Comparison of ENCODE assay signal across 17 cellular contexts in the genomic region with DNA sequence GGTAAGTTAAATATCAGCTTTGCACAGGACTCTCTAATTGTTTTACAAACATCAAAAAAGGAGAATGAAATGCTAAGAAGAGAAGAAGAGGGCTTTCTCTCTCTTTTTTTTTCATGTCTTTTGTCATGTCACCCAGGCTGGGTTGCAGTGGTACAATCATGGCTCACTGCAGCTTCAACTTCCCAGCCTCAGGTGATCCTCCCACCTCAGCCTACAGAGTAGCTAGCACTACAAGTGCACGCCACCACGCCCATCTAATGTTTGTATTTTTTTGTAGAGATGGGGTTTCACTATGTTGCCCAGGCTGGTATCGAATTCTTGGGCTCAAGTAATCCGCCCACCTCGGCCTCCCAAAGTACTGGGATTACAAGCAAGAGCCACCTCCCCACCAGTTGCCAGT. TPM values are rescaled to one million over a fixed set of nuclear protein-coding genes. Genes with fewer than 3 reads are reported as not detected.
A peak's percentile ranks its signal among the peaks of the same experiment; 100 is the strongest.
DNase-seq lines count a peak whose midpoint lies in the region; ATAC-seq, FAIRE-seq and TF ChIP-seq lines count a peak whose summit lies in the region.
"Had no signal": no experiment of that assay in that cellular context is flagged by ENCODE, and none has a peak within 500 bp of the region (broad histone marks: within the 10 kb centered on the region; RNA-seq: fewer than 3 reads in every experiment).

No MANE protein-coding gene starts in this region.

- TF ChIP-seq CTCF in DND-41 (IDR thresholded peaks at IDR 0.05; ENCODE audit: borderline replicate concordance, extremely low read depth, low read length, poor library complexity, severe bottlenecking): no peak
- no peak for TF ChIP-seq CTCF in neural crest cell (conservative IDR thresholded peaks at IDR 0.05)

- peaks cover 23% of the 10 kb centered on the region for H4K20me1 ChIP-seq in DND-41 (ENCODE audit: insufficient read depth, low read length)

- H3K27me3 ChIP-seq in DND-41 (ENCODE audit: insufficient read depth, low read length, poor library complexity): no peaks in the 10 kb centered on the region
- H3K27me3 ChIP-seq: BE2C had no signal

- peaks cover 7% of the 10 kb centered on the region for H3K9me3 Mint-ChIP-seq in activated naive CD4-positive, alpha-beta T cell treated with anti-CD3 and anti-CD28 coated beads, Interleukin-2, amount 50 U/mL, for 24 hours
- H3K9me3 Mint-ChIP-seq in activated naive CD8-positive, alpha-beta T cell (ENCODE audit: low read depth): no peaks in the 10 kb centered on the region
- peaks cover 2% of the 10 kb centered on the region for H3K9me3 Mint-ChIP-seq in neural crest cell

- H3K27me3 Mint-ChIP-seq in activated naive CD4-positive, alpha-beta T cell treated with anti-CD3 and anti-CD28 coated beads, Interleukin-2, amount 50 U/mL, for 24 hours: no peaks in the 10 kb centered on the region
- H3K27me3 Mint-ChIP-seq in activated naive CD8-positive, alpha-beta T cell: no peaks in the 10 kb centered on the region
- H3K27me3 Mint-ChIP-seq in neural crest cell (ENCODE audit: low read depth): no peaks in the 10 kb centered on the region

- 0 out of 2 replicates have a peak overlapping the region, but pooled peaks have one; percentile 13 for H3K27ac ChIP-seq in DND-41 (ENCODE audit: low read length)
- H3K27ac ChIP-seq: HL-60 had no signal

- H2AFZ ChIP-seq in DND-41 (ENCODE audit: low read depth, low read length): no peak overlapping the region

- no peak for ATAC-seq in DND-41 (ENCODE audit: insufficient read depth, low read depth)
- ATAC-seq in HG03196 (IDR thresholded peaks at IDR 0.05; ENCODE audit: unreplicated experiment): no peak

- peaks cover 10% of the 10 kb centered on the region for H3K36me3 ChIP-seq in DND-41 (ENCODE audit: insufficient read depth, low read length)

- H3K79me2 ChIP-seq in DND-41 (ENCODE audit: insufficient read depth, low read length): peaks cover 98% of the 10 kb centered on the region

- no peak overlapping the region for H3K4me3 ChIP-seq in DND-41 (ENCODE audit: low read depth in 1 of 2, low read length in 2 of 2)

- H3K4me3 Mint-ChIP-seq in activated naive CD4-positive, alpha-beta T cell treated with anti-CD3 and anti-CD28 coated beads, Interleukin-2, amount 50 U/mL, for 24 hours: no peak overlapping the region
- H3K4me3 Mint-ChIP-seq in activated naive CD8-positive, alpha-beta T cell: no peak overlapping the region
- H3K4me3 Mint-ChIP-seq in neural crest cell: no peak overlapping the region

- no peak for DNase-seq in activated naive CD4-positive, alpha-beta T cell treated with anti-CD3 and anti-CD28 coated beads, Interleukin-2, amount 50 U/mL, for 16 hours
- DNase-seq in DND-41 (no peak), neural crest cell (ENCODE audit: low read depth, low spot score) (no peak), NCI-H1436 treated with DMSO at 0.1 percent for 48 hours (lab: John Stamatoyannopoulos, UW) (no peak), urothelium cell line (ENCODE audit: low spot score) (no peak)
- DNase-seq: BE2C, Caco-2, HCEC 1CT, NCI-H1436, NCI-H2081, NCI-H226, NCI-H526 treated with DMSO at 0.1 percent for 48 hours, SIG-M5 had no signal

- H3K9ac ChIP-seq in DND-41 (ENCODE audit: low read depth, low read length): no peak overlapping the region

- peaks cover 38% of the 10 kb centered on the region for H3K4me1 ChIP-seq in DND-41 (ENCODE audit: insufficient read depth, low read length)

- peaks cover 19% of the 10 kb centered on the region for H3K36me3 Mint-ChIP-seq in activated naive CD4-positive, alpha-beta T cell treated with anti-CD3 and anti-CD28 coated beads, Interleukin-2, amount 50 U/mL, for 24 hours
- H3K36me3 Mint-ChIP-seq in activated naive CD8-positive, alpha-beta T cell: peaks cover 8% of the 10 kb centered on the region
- H3K36me3 Mint-ChIP-seq in neural crest cell (ENCODE audit: low read depth): peaks cover 10% of the 10 kb centered on the region

- peak overlapping the region; percentile 80 for H3K27ac Mint-ChIP-seq in activated naive CD4-positive, alpha-beta T cell treated with anti-CD3 and anti-CD28 coated beads, Interleukin-2, amount 50 U/mL, for 24 hours
- peak overlapping the region; percentile 51 for H3K27ac Mint-ChIP-seq in activated naive CD8-positive, alpha-beta T cell
- H3K27ac Mint-ChIP-seq in neural crest cell (ENCODE audit: unreplicated experiment): peak overlapping the region; percentile 88

- no peak for FAIRE-seq in urothelium cell line (lab: Jason Lieb, UNC)

- H3K4me2 ChIP-seq in DND-41 (ENCODE audit: insufficient read depth, low read length): no peak overlapping the region

- H3K4me1 Mint-ChIP-seq in activated naive CD4-positive, alpha-beta T cell treated with anti-CD3 and anti-CD28 coated beads, Interleukin-2, amount 50 U/mL, for 24 hours: peaks cover 86% of the 10 kb centered on the region
- H3K4me1 Mint-ChIP-seq in activated naive CD8-positive, alpha-beta T cell (ENCODE audit: low read depth): peaks cover 84% of the 10 kb centered on the region
- peaks cover 4% of the 10 kb centered on the region for H3K4me1 Mint-ChIP-seq in neural crest cell

- H3K9me3 ChIP-seq in DND-41 (ENCODE audit: insufficient read depth, low read length, severe bottlenecking): no peaks in the 10 kb centered on the region
- H3K9me3 ChIP-seq: BE2C had no signal

RNA-seq across cellular contexts. Expression of a gene that starts 18.6 kb away (rescaled TPM):
- 7.9 and 8.3 TPM in 2 replicates for total RNA-seq in neural crest cell
